In the genomic region with DNA sequence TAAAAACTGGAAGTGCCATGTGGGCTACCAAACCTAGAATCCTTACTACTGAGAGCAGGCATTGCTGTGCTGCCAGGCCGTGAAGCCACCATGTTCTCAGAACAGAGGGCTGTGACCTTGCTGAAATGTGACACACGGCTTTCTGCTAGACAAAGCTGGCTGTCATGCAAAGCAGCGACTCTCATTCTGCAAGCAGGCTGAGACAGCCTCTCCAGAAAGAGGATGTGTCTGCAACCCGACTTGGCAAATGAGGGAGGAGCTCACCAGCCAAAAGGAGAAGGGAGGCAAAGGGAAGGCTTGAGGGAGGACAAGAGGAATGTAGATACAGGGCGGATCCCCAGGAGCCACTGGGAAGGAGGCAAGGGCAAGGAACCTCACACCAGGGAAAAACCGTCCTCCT, we compare ENCODE assay signal across 11 cellular contexts.
DNase-seq lines count a peak whose midpoint lies in the region; ATAC-seq and TF ChIP-seq lines count a peak whose summit lies in the region.
"Had no signal": no experiment of that assay in that cellular context is flagged by ENCODE, and none has a peak within 500 bp of the region (broad histone marks: within the 10 kb centered on the region; RNA-seq: fewer than 3 reads in every experiment).

No MANE protein-coding gene starts in this region.

- DNase-seq in AML-193 (lab: John Stamatoyannopoulos, UW): peak; percentile 3
- DNase-seq in Kasumi-1 (lab: John Stamatoyannopoulos, UW): peak; percentile 77 to 88
- DNase-seq in left ventricle myocardium superior: no peak
- no peak for DNase-seq in transverse colon
- DNase-seq in NCI-H146 treated with DMSO at 0.1 percent for 48 hours (lab: John Stamatoyannopoulos, UW; ENCODE audit: unreplicated experiment): no peak
- DNase-seq: activated T-cell treated with anti-CD3 and anti-CD28 coated beads, Interleukin-2, amount 50 U/mL, for 72 hours; RPMI8226 had no signal

- no peaks in the 10 kb centered on the region for H3K9me3 ChIP-seq in transverse colon
- H3K9me3 ChIP-seq: esophagus muscularis mucosa had no signal

- no peak overlapping the region for H3K27ac ChIP-seq in transverse colon
- H3K27ac ChIP-seq: esophagus muscularis mucosa had no signal

- peaks cover 0 to 7% (median 0%) of the 10 kb centered on the region in 4 donors for H3K4me1 ChIP-seq in transverse colon
- H3K4me1 ChIP-seq: esophagus muscularis mucosa had no signal

- intact Hi-C loops in left ventricle myocardium superior (cut with micrococcal nuclease) (no loop called here), transverse colon (cut with DNase I; ENCODE audit: low total_unique reads) (no loop called here)

- in situ Hi-C loops in transverse colon (cut with MboI; ENCODE audit: low pct_ligation_motif_present in 1 of 4, low pct_unique_long_range_greater_than_20kb in 1 of 4, low sequenced_read_pairs in 3 of 4): no loop called here

- WGBS in transverse colon (ENCODE audit: low coverage in 1 of 2), 2 donors: 20 to 71% methylated on average over 2 to 6 of the region's 6 CpGs

- no peak for TF ChIP-seq CTCF in transverse colon (IDR thresholded peaks at IDR 0.05)

- no peaks in the 10 kb centered on the region for H3K36me3 ChIP-seq in transverse colon
- H3K36me3 ChIP-seq: esophagus muscularis mucosa had no signal

- no peak for TF ChIP-seq EP300 in transverse colon (IDR thresholded peaks at IDR 0.05; ENCODE audit: low read depth)

- no peak overlapping the region for H3K4me3 ChIP-seq in transverse colon
- H3K4me3 ChIP-seq: esophagus muscularis mucosa had no signal

- TF ChIP-seq POLR2A in transverse colon (IDR thresholded peaks at IDR 0.05): no peak

- H3K27me3 ChIP-seq in transverse colon: no peaks in the 10 kb centered on the region
- H3K27me3 ChIP-seq: esophagus muscularis mucosa had no signal

- ATAC-seq in GM18867 (IDR thresholded peaks at IDR 0.05; ENCODE audit: unreplicated experiment) (peak; percentile 93), left ventricle myocardium superior (peak; percentile 68), GM21825 (IDR thresholded peaks at IDR 0.05; ENCODE audit: unreplicated experiment) (no peak), GM19324 (IDR thresholded peaks at IDR 0.05; ENCODE audit: low FRiP score, unreplicated experiment) (no peak)
- ATAC-seq: activated T-cell treated with anti-CD3 and anti-CD28 coated beads, Interleukin-2, amount 50 U/mL, for 72 hours had no signal

Comparison
In these comparisons a context has a peak if more than half of its experiments do, and no peak if none do; other contexts are left out.
1. DNase-seq: peak in AML-193 (2 of 2) and Kasumi-1 (2 of 2); none in left ventricle myocardium superior (single experiment), transverse colon (single experiment) and NCI-H146 treated with DMSO at 0.1 percent for 48 hours (single experiment).
2. ATAC-seq: peak in GM18867 (single experiment) and left ventricle myocardium superior (single experiment); none in GM21825 (single experiment) and GM19324 (single experiment).